ENCODE assay signal across 2 cellular contexts in genomic region chr15:70926914-70927313, GRCh38. TPM values are rescaled to one million over a fixed set of nuclear protein-coding genes. Genes with fewer than 3 reads are reported as not detected.
"Had no signal": no experiment of that assay in that cellular context is flagged by ENCODE, and none has a peak within 500 bp of the region (broad histone marks: within the 10 kb centered on the region; RNA-seq: fewer than 3 reads in every experiment).

No MANE protein-coding gene starts in this region.

RNA-seq across cellular contexts. Expression of gene LRRC49, which starts 34.3 kb away (rescaled TPM):
- total RNA-seq: K562 had no signal
- polyA plus RNA-seq: IgD-negative memory B cell had no signal
